ENCODE assay signal across 8 cellular contexts in genomic region chr16:83878838-83879237, GRCh38. TPM values are rescaled to one million over a fixed set of nuclear protein-coding genes. Genes with fewer than 3 reads are reported as not detected.
DNase-seq lines count a peak whose midpoint lies in the region; ATAC-seq and TF ChIP-seq lines count a peak whose summit lies in the region.

No MANE protein-coding gene starts in this region.

- no peak overlapping the region for H2AFZ ChIP-seq in PC-9

- H3K9me3 ChIP-seq in PC-9 (ENCODE audit: insufficient read depth, low read depth) (no peaks in the 10 kb centered on the region), thoracic aorta (no peaks in the 10 kb centered on the region)

- no peak for ATAC-seq in thoracic aorta (ENCODE audit: insufficient number of reproducible peaks, low FRiP score, low read depth)
- no peak for ATAC-seq in naive thymus-derived CD8-positive, alpha-beta T cell

- H3K4me3 ChIP-seq in PC-9 (no peak overlapping the region), fibroblast of villous mesenchyme (ENCODE audit: low read depth, low read length) (no peak overlapping the region), thoracic aorta (no peak overlapping the region)

- peaks cover 94% of the 10 kb centered on the region for H3K27me3 ChIP-seq in PC-9 (ENCODE audit: insufficient read depth, low read depth)
- H3K27me3 ChIP-seq in thoracic aorta (replicated peaks; ENCODE audit: insufficient read depth), result no peaks in the 10 kb centered on the region

- H3K36me3 ChIP-seq in PC-9 (ENCODE audit: low read depth), result no peaks in the 10 kb centered on the region
- H3K36me3 ChIP-seq in thoracic aorta, result no peaks in the 10 kb centered on the region

- H3K36me3 Mint-ChIP-seq in naive thymus-derived CD8-positive, alpha-beta T cell, result peaks cover 0 to 7% (median 0%) of the 10 kb centered on the region in 3 donors

- no peaks in the 10 kb centered on the region for H3F3A ChIP-seq in PC-9 (ENCODE audit: insufficient read depth, low read depth)

- peak; percentile 72 for TF ChIP-seq CTCF in PC-9 (conservative IDR thresholded peaks at IDR 0.05)
- TF ChIP-seq CTCF in fibroblast of villous mesenchyme (IDR thresholded peaks at IDR 0.05; ENCODE audit: insufficient read depth, low read depth, low read length), result peak; percentile 67
- TF ChIP-seq CTCF in thoracic aorta (IDR thresholded peaks at IDR 0.05), result peak; percentile 53

- no peaks in the 10 kb centered on the region for H3K9me2 ChIP-seq in PC-9 (ENCODE audit: insufficient read depth)

- DNase-seq in NCI-H748 (lab: John Stamatoyannopoulos, UW; ENCODE audit: unreplicated experiment) (peak; percentile 25), NCI-H748 treated with DMSO at 0.1 percent for 48 hours (lab: John Stamatoyannopoulos, UW) (no peak), PC-9 (peak in 1 of 2 experiments; percentile 41), fibroblast of villous mesenchyme (ENCODE audit: low read depth) (peak; percentile 73), thoracic aorta (ENCODE audit: low spot score) (no peak), SK-N-DZ (ENCODE audit: low spot score) (no peak)
- no peak for DNase-seq in naive thymus-derived CD8-positive, alpha-beta T cell
- DNase-seq in activated CD4-positive, CD25-positive, alpha-beta regulatory T cell treated with anti-CD3 and anti-CD28 coated beads, Interleukin-2, amount 50 U/mL, for 72 hours, result no peak

- no peak overlapping the region for H3K4me2 ChIP-seq in PC-9

- H3K27ac ChIP-seq in PC-9, result no peak overlapping the region
- H3K27ac ChIP-seq in thoracic aorta, result no peak overlapping the region

- H3K4me1 ChIP-seq in PC-9 (replicated peaks; ENCODE audit: insufficient read depth) (no peaks in the 10 kb centered on the region), thoracic aorta (ENCODE audit: control insufficient read depth in 1 of 2, low read depth in 2 of 2) (no peaks in the 10 kb centered on the region)

- POLR2A ChIA-PET in PC-9 (lab: Charles Lee; ENCODE audit: unreplicated experiment), result no interaction called here
- POLR2A ChIA-PET in naive thymus-derived CD8-positive, alpha-beta T cell (lab: Charles Lee), result no interaction called here

- BruUV-seq in PC-9 (replicated peaks; lab: Mats Ljungman, UMichigan), result no TSS peak

- H3K27ac Mint-ChIP-seq in naive thymus-derived CD8-positive, alpha-beta T cell, result no peak overlapping the region

- peaks cover 13 to 42% (median 23%) of the 10 kb centered on the region in 5 donors for H3K27me3 Mint-ChIP-seq in naive thymus-derived CD8-positive, alpha-beta T cell

- peaks cover 0 to 9% (median 0%) of the 10 kb centered on the region in 9 donors for H3K9me3 Mint-ChIP-seq in naive thymus-derived CD8-positive, alpha-beta T cell

- H3K79me2 ChIP-seq in PC-9 (ENCODE audit: low read depth), result no peaks in the 10 kb centered on the region

- intact Hi-C loops in PC-9 (cut with micrococcal nuclease; ENCODE audit: unreplicated experiment), result loop anchor here (1.0 to 10.0 kb wide), 2 partner anchors 53 to 1614 kb away; no protein-coding TSS in a partner anchor

- CTCF ChIA-PET in PC-9 (lab: Charles Lee), result no interaction called here

- H3K4me3 Mint-ChIP-seq in naive thymus-derived CD8-positive, alpha-beta T cell, result no peak overlapping the region

- no peaks in the 10 kb centered on the region; the same call in 1 of the 2 replicates for H4K20me1 ChIP-seq in PC-9 (ENCODE audit: insufficient read depth)

- no peaks in the 10 kb centered on the region for H3K4me1 Mint-ChIP-seq in naive thymus-derived CD8-positive, alpha-beta T cell

RNA-seq across cellular contexts. Expression of gene MLYCD, which starts 20.1 kb away (rescaled TPM):
- total RNA-seq in PC-9 (2021) (4.7 and 5.5 TPM in 2 replicates), fibroblast of villous mesenchyme (2.6 and 3.2 TPM in 2 replicates), thoracic aorta (10 to 100 TPM; 14.1 to 23.6 TPM)
- total RNA-seq in naive thymus-derived CD8-positive, alpha-beta T cell, result 10 to 100 TPM in 1 of 2 experiments, 1 to 10 TPM in 1; 9.5 to 10.1 TPM
- 1 to 10 TPM in 1 of 3 donors, under 1 TPM in 2; 0.69 to 2.2 (median 0.92) TPM for polyA plus RNA-seq in naive thymus-derived CD8-positive, alpha-beta T cell
- 3.0 and 3.6 TPM in 2 replicates for polyA plus RNA-seq in SK-N-DZ (2014; cell fraction: cytosol; rRNA removed)
- polyA plus RNA-seq in SK-N-DZ (2014; cell fraction: nucleus; rRNA removed), result 5.4 and 5.7 TPM in 2 replicates

Comparison
In these comparisons a context has a peak if more than half of its experiments do, and no peak if none do; other contexts are left out.
1. DNase-seq: peak in NCI-H748 (single experiment) and fibroblast of villous mesenchyme (single experiment); none in NCI-H748 treated with DMSO at 0.1 percent for 48 hours (single experiment), thoracic aorta (single experiment), naive thymus-derived CD8-positive, alpha-beta T cell (0 of 10), activated CD4-positive, CD25-positive, alpha-beta regulatory T cell treated with anti-CD3 and anti-CD28 coated beads, Interleukin-2, amount 50 U/mL, for 72 hours (single experiment) and SK-N-DZ (single experiment).
2. Peak in every context shown above with its lines, with median percentiles within 50 percentile points of each other: CTCF ChIP-seq.